8 cellular contexts compared by ENCODE assay signal in genomic region chr6:31541059-31541657, GRCh38. TPM values are rescaled to one million over a fixed set of nuclear protein-coding genes. Genes with fewer than 3 reads are reported as not detected.
DNase-seq lines count a peak whose midpoint lies in the region; ATAC-seq and TF ChIP-seq lines count a peak whose summit lies in the region.

No MANE protein-coding gene starts in this region.

- no peaks in the 10 kb centered on the region for H3K9me3 Mint-ChIP-seq in T-helper 2 cell treated with Interferon-gamma antibody and Interleukin-4, amounts not matched to agents 5 μg/mL and 100 μg/mL, for 36 hours

- H3K4me3 Mint-ChIP-seq in T-helper 2 cell treated with Interferon-gamma antibody and Interleukin-4, amounts not matched to agents 5 μg/mL and 100 μg/mL, for 36 hours, result peak overlapping the region; percentile 95

- no peaks in the 10 kb centered on the region for H3K27me3 Mint-ChIP-seq in T-helper 2 cell treated with Interferon-gamma antibody and Interleukin-4, amounts not matched to agents 5 μg/mL and 100 μg/mL, for 36 hours (ENCODE audit: low read depth)

- WGBS in body of pancreas, 2 donors, result 0 to 1% methylated on average over 21 of the region's 21 CpGs

- no peaks in the 10 kb centered on the region for H3K27me3 ChIP-seq in body of pancreas

- TF ChIP-seq CTCF in GM10266 (IDR thresholded peaks at IDR 0.05; ENCODE audit: control insufficient read depth, insufficient read depth, low read depth, missing control alignments), result no peak
- TF ChIP-seq CTCF in body of pancreas (IDR thresholded peaks at IDR 0.05), result no peak

- peak overlapping the region; percentile 99 for H3K4me3 ChIP-seq in Jurkat, Clone E6-1 (ENCODE audit: low read length)
- peak overlapping the region; percentile 78 to 88 for H3K4me3 ChIP-seq in body of pancreas

- H3K36me3 ChIP-seq in body of pancreas (replicated peaks in 1 of 2; ENCODE audit: insufficient read depth in 1 of 2, low read depth in 2 of 2), result peaks cover 3 to 16% of the 10 kb centered on the region in 2 donors

- H3K4me1 Mint-ChIP-seq in T-helper 2 cell treated with Interferon-gamma antibody and Interleukin-4, amounts not matched to agents 5 μg/mL and 100 μg/mL, for 36 hours (ENCODE audit: low read depth), result peaks cover 43% of the 10 kb centered on the region

- peak overlapping the region; percentile 93 to 98 (median 94) for H3K27ac ChIP-seq in body of pancreas

- H3K9me3 ChIP-seq in body of pancreas, result no peaks in the 10 kb centered on the region

- peaks cover 46% of the 10 kb centered on the region for H3K36me3 Mint-ChIP-seq in T-helper 2 cell treated with Interferon-gamma antibody and Interleukin-4, amounts not matched to agents 5 μg/mL and 100 μg/mL, for 36 hours (ENCODE audit: low read depth)

- H3K27ac Mint-ChIP-seq in T-helper 2 cell treated with Interferon-gamma antibody and Interleukin-4, amounts not matched to agents 5 μg/mL and 100 μg/mL, for 36 hours, result peak overlapping the region; percentile 92

- intact Hi-C loops in body of pancreas (cut with DNase I), result no loop called here

- ATAC-seq in body of pancreas, result no peak
- ATAC-seq in GM18520 (IDR thresholded peaks at IDR 0.05; ENCODE audit: unreplicated experiment), result no peak

- DNase-seq in GM10266 (ENCODE audit: extremely low spot score) (peak; percentile 60), body of pancreas (peak; percentile 33 to 61 (median 56)), inferior parietal cortex (ENCODE audit: extremely low spot score) (peak; percentile 32), HuH-7 (ENCODE audit: low spot score) (no peak)
- peak; percentile 49 for DNase-seq in Jurkat, Clone E6-1 (ENCODE audit: low read depth, low spot score)
- DNase-seq in T-helper 2 cell treated with Interferon-gamma antibody and Interleukin-4, amounts not matched to agents 5 μg/mL and 100 μg/mL, for 36 hours (ENCODE audit: low spot score), result peak; percentile 52
- peak; percentile 66 for DNase-seq in stimulated activated CD4-positive, alpha-beta T cell treated with anti-CD3 and anti-CD28 coated beads, Interleukin-1b, Interleukin-23, amount 100 ng/mL, for 48 hours

- no peak for TF ChIP-seq POLR2A in body of pancreas (IDR thresholded peaks at IDR 0.05)

- peaks cover 34% of the 10 kb centered on the region for H3K4me1 ChIP-seq in body of pancreas

RNA-seq across cellular contexts. Expression of gene DDX39B, which starts 0.6 kb away (rescaled TPM):
- polyA plus RNA-seq in Jurkat, Clone E6-1 (2012; ENCODE audit: insufficient read depth, insufficient read length), result 606 TPM
- total RNA-seq in body of pancreas, result 100 to 1,000 TPM; 132 to 260 TPM

RNA-seq across cellular contexts. Expression of gene ATP6V1G2, which starts 5.2 kb away (rescaled TPM):
- polyA plus RNA-seq in Jurkat, Clone E6-1 (2012; ENCODE audit: insufficient read depth, insufficient read length), result 3.4 TPM
- 1 to 10 TPM in 1 of 2 donors, not detected in 1; 1.0 TPM for total RNA-seq in body of pancreas

RNA-seq across cellular contexts. Expression of gene NFKBIL1, which starts 6.2 kb away (rescaled TPM):
- polyA plus RNA-seq in Jurkat, Clone E6-1 (2012; ENCODE audit: insufficient read depth, insufficient read length), result 20.9 TPM
- 10 to 100 TPM in 1 of 2 donors, 1 to 10 TPM in 1; 5.6 to 27.0 TPM for total RNA-seq in body of pancreas

RNA-seq across cellular contexts. Expression of gene MCCD1, which starts 12.4 kb away (rescaled TPM):
- not detected for polyA plus RNA-seq in Jurkat, Clone E6-1 (2012; ENCODE audit: insufficient read depth, insufficient read length)
- not detected for total RNA-seq in body of pancreas

RNA-seq across cellular contexts. Expression of gene LTA, which starts 30.9 kb away (rescaled TPM):
- 6.4 TPM for polyA plus RNA-seq in Jurkat, Clone E6-1 (2012; ENCODE audit: insufficient read depth, insufficient read length)
- total RNA-seq in body of pancreas, result not detected
